ENCODE assay signal across 22 cellular contexts in the genomic region with DNA sequence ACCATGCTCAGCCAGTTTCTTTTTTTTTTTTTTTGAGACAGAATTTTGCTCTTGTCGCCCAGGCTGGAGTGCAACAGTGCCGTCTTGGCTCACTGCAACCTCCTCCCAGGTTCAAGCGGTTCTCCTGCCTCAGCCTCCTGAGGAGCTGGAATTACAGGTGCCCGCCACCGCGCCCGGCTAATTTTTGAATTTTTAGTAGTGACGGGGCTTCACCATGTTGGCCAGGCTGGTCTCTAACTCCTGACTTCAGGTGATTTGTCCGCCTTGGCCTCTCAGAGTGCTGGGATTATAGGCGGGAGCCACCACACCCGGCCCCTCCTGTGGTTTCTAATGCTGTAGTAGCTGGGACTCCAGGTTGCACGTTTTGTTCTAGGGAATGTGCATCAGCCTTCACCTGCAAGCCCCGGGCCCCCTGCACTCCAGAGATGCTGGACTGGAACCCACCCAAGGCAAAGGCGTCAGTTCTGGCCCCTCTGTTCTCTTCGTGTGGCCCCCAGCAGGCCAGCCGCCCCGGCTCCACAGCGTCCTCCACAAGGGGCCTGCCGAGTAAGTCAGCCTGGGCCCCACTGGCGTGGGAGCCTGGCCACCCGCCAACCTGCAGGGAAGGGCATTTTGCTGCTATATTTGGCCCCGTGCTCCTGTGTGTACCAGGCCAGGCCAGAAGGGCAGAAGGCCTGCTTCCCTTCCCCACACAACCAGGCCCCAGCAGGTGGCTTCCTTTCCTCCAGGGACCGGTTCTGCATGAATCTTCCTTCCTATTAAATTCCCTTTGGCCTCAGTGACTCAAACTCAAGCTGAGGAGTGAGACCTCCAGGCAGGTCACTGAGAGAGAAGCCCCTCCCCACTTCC. TPM values are rescaled to one million over a fixed set of nuclear protein-coding genes. Genes with fewer than 3 reads are reported as not detected.
A peak's percentile ranks its signal among the peaks of the same experiment; 100 is the strongest.
DNase-seq lines count a peak whose midpoint lies in the region; ATAC-seq and TF ChIP-seq lines count a peak whose summit lies in the region.
"Had no signal": no experiment of that assay in that cellular context is flagged by ENCODE, and none has a peak within 500 bp of the region (broad histone marks: within the 10 kb centered on the region; RNA-seq: fewer than 3 reads in every experiment).

No MANE protein-coding gene starts in this region.

- intact Hi-C loops in upper lobe of right lung (cut with DNase I): no loop called here

- no peak overlapping the region for H3K27ac Mint-ChIP-seq in activated naive CD8-positive, alpha-beta T cell treated with anti-CD3 and anti-CD28 coated beads, Interleukin-2, amount 50 U/mL, for 24 hours
- no peak overlapping the region for H3K27ac Mint-ChIP-seq in activated naive CD8-positive, alpha-beta T cell treated with anti-CD3 and anti-CD28 coated beads for 36 hours
- H3K27ac Mint-ChIP-seq in endodermal cell: peak overlapping the region; percentile 85
- H3K27ac Mint-ChIP-seq: B cell; memory B cell; natural killer cell treated with Interleukin-12 subunit alpha and Interleukin-12 subunit beta and Interleukin-15 and Interleukin-18, amount 100 ng/mL, for 72 hours had no signal

- H3K27ac ChIP-seq in endodermal cell (ENCODE audit: low read depth, low read length): peak overlapping the region; percentile 8
- no peak overlapping the region for H3K27ac ChIP-seq in upper lobe of right lung
- H3K27ac ChIP-seq in caudate nucleus (ENCODE audit: low read depth, low read length): no peak overlapping the region
- H3K27ac ChIP-seq: skin epidermis had no signal

- WGBS in endodermal cell (ENCODE audit: insufficient coverage in 1 of 2, insufficient read length in 1 of 2), 2 experiments: 80 to 89% methylated on average over 17 to 23 of the region's 23 CpGs

- H3K4me1 ChIP-seq in endodermal cell (ENCODE audit: control insufficient read depth, insufficient read depth, low read length): no peaks in the 10 kb centered on the region
- no peaks in the 10 kb centered on the region for H3K4me1 ChIP-seq in upper lobe of right lung

- H3K36me3 ChIP-seq in endodermal cell (ENCODE audit: control insufficient read depth, insufficient read depth, low read length): no peaks in the 10 kb centered on the region
- no peaks in the 10 kb centered on the region for H3K36me3 ChIP-seq in upper lobe of right lung

- no peak for DNase-seq in activated naive CD8-positive, alpha-beta T cell treated with anti-CD3 and anti-CD28 coated beads, Interleukin-2, amount 50 U/mL, for 24 hours
- DNase-seq in activated naive CD8-positive, alpha-beta T cell treated with anti-CD3 and anti-CD28 coated beads for 36 hours: no peak
- DNase-seq in endodermal cell: peak; percentile 86
- peak; percentile 67 for DNase-seq in iPS-NIHi7 (ENCODE audit: extremely low spot score)
- DNase-seq in upper lobe of right lung: no peak
- no peak for DNase-seq in mesenteric fat pad (ENCODE audit: low spot score)
- DNase-seq in caudate nucleus (lab: John Stamatoyannopoulos, UW): no peak
- no peak for DNase-seq in activated naive CD4-positive, alpha-beta T cell treated with anti-CD3 and anti-CD28 coated beads, Interleukin-2, amount 50 U/mL, for 16 hours
- DNase-seq: 8988T; activated CD8-positive, alpha-beta memory T cell treated with anti-CD3 and anti-CD28 coated beads, Interleukin-2, amount 50 U/mL, for 48 hours; activated gamma-delta T cell; amniotic stem cell; effector memory CD4-positive, alpha-beta T cell; GDM1; stimulated activated CD4-positive, alpha-beta T cell treated with anti-CD3 and anti-CD28 coated beads, Interleukin-4, amount 100 ng/mL, for 1 hour had no signal

- no peak overlapping the region for H3K4me3 Mint-ChIP-seq in activated naive CD8-positive, alpha-beta T cell treated with anti-CD3 and anti-CD28 coated beads, Interleukin-2, amount 50 U/mL, for 24 hours
- no peak overlapping the region for H3K4me3 Mint-ChIP-seq in activated naive CD8-positive, alpha-beta T cell treated with anti-CD3 and anti-CD28 coated beads for 36 hours
- H3K4me3 Mint-ChIP-seq in endodermal cell: no peak overlapping the region
- H3K4me3 Mint-ChIP-seq: B cell; central memory CD8-positive, alpha-beta T cell; memory B cell; natural killer cell treated with Interleukin-12 subunit alpha and Interleukin-12 subunit beta and Interleukin-15 and Interleukin-18, amount 100 ng/mL, for 72 hours had no signal

- H3K9me3 ChIP-seq in endodermal cell (ENCODE audit: control insufficient read depth, low read length) (no peaks in the 10 kb centered on the region), upper lobe of right lung (no peaks in the 10 kb centered on the region)

- no peaks in the 10 kb centered on the region for H3K27me3 Mint-ChIP-seq in activated naive CD8-positive, alpha-beta T cell treated with anti-CD3 and anti-CD28 coated beads, Interleukin-2, amount 50 U/mL, for 24 hours
- H3K27me3 Mint-ChIP-seq in activated naive CD8-positive, alpha-beta T cell treated with anti-CD3 and anti-CD28 coated beads for 36 hours: no peaks in the 10 kb centered on the region
- no peaks in the 10 kb centered on the region for H3K27me3 Mint-ChIP-seq in endodermal cell (ENCODE audit: insufficient read depth)
- H3K27me3 Mint-ChIP-seq: B cell; central memory CD8-positive, alpha-beta T cell; memory B cell; natural killer cell treated with Interleukin-12 subunit alpha and Interleukin-12 subunit beta and Interleukin-15 and Interleukin-18, amount 100 ng/mL, for 72 hours had no signal

- H3K9me3 Mint-ChIP-seq in activated naive CD8-positive, alpha-beta T cell treated with anti-CD3 and anti-CD28 coated beads, Interleukin-2, amount 50 U/mL, for 24 hours: no peaks in the 10 kb centered on the region
- no peaks in the 10 kb centered on the region for H3K9me3 Mint-ChIP-seq in activated naive CD8-positive, alpha-beta T cell treated with anti-CD3 and anti-CD28 coated beads for 36 hours
- H3K9me3 Mint-ChIP-seq in endodermal cell: no peaks in the 10 kb centered on the region
- H3K9me3 Mint-ChIP-seq: central memory CD8-positive, alpha-beta T cell; memory B cell; natural killer cell treated with Interleukin-12 subunit alpha and Interleukin-12 subunit beta and Interleukin-15 and Interleukin-18, amount 100 ng/mL, for 72 hours had no signal

- H3K36me3 Mint-ChIP-seq in activated naive CD8-positive, alpha-beta T cell treated with anti-CD3 and anti-CD28 coated beads, Interleukin-2, amount 50 U/mL, for 24 hours (ENCODE audit: low read depth): no peaks in the 10 kb centered on the region
- H3K36me3 Mint-ChIP-seq in activated naive CD8-positive, alpha-beta T cell treated with anti-CD3 and anti-CD28 coated beads for 36 hours: no peaks in the 10 kb centered on the region
- peaks cover 7% of the 10 kb centered on the region for H3K36me3 Mint-ChIP-seq in endodermal cell (ENCODE audit: low read depth)
- H3K36me3 Mint-ChIP-seq: memory B cell; natural killer cell treated with Interleukin-12 subunit alpha and Interleukin-12 subunit beta and Interleukin-15 and Interleukin-18, amount 100 ng/mL, for 72 hours had no signal

- H3K27me3 ChIP-seq in endodermal cell (ENCODE audit: control insufficient read depth, insufficient read depth, low read length, poor library complexity, severe bottlenecking): no peaks in the 10 kb centered on the region
- no peaks in the 10 kb centered on the region for H3K27me3 ChIP-seq in upper lobe of right lung

- H3K4me3 ChIP-seq in endodermal cell (ENCODE audit: low read length) (no peak overlapping the region), upper lobe of right lung (no peak overlapping the region)
- H3K4me3 ChIP-seq: skin epidermis had no signal

- ATAC-seq in activated naive CD8-positive, alpha-beta T cell treated with anti-CD3 and anti-CD28 coated beads, Interleukin-2, amount 50 U/mL, for 24 hours: peak; percentile 20
- peak; percentile 20 for ATAC-seq in upper lobe of right lung

- no peaks in the 10 kb centered on the region for H3K4me1 Mint-ChIP-seq in activated naive CD8-positive, alpha-beta T cell treated with anti-CD3 and anti-CD28 coated beads, Interleukin-2, amount 50 U/mL, for 24 hours
- H3K4me1 Mint-ChIP-seq in activated naive CD8-positive, alpha-beta T cell treated with anti-CD3 and anti-CD28 coated beads for 36 hours: no peaks in the 10 kb centered on the region
- peaks cover 16% of the 10 kb centered on the region for H3K4me1 Mint-ChIP-seq in endodermal cell
- H3K4me1 Mint-ChIP-seq: central memory CD8-positive, alpha-beta T cell had no signal

- no peak overlapping the region for H3K9ac ChIP-seq in endodermal cell (ENCODE audit: extremely low read depth, low read length, poor library complexity, severe bottlenecking)

- TF ChIP-seq CTCF in endodermal cell (conservative IDR thresholded peaks at IDR 0.05): no peak
- no peak for TF ChIP-seq CTCF in upper lobe of right lung (IDR thresholded peaks at IDR 0.05)

RNA-seq across cellular contexts. Expression of a gene that starts 25.7 kb away (rescaled TPM):
- under 1 TPM; 0.14 to 0.25 TPM for total RNA-seq in activated naive CD8-positive, alpha-beta T cell treated with anti-CD3 and anti-CD28 coated beads for 36 hours
- total RNA-seq in endodermal cell (10 to 100 TPM; 13.0 to 32.3 TPM), upper lobe of right lung (53.5 TPM), mesenteric fat pad (3.9 TPM)
- 5.7 TPM for polyA plus RNA-seq in endodermal cell (2013, experiment 1 of 2)
- 3.7 TPM for polyA plus RNA-seq in endodermal cell (2013, experiment 2 of 2)
- total RNA-seq: H4, MCF 10A had no signal

Comparison
In these comparisons a context has a peak if more than half of its experiments do, and no peak if none do; other contexts are left out.
1. DNase-seq: peak in endodermal cell (single experiment) and iPS-NIHi7 (single experiment); none in activated naive CD8-positive, alpha-beta T cell treated with anti-CD3 and anti-CD28 coated beads, Interleukin-2, amount 50 U/mL, for 24 hours (single experiment), activated naive CD8-positive, alpha-beta T cell treated with anti-CD3 and anti-CD28 coated beads for 36 hours (single experiment), upper lobe of right lung (single experiment), mesenteric fat pad (single experiment), caudate nucleus (0 of 61) and activated naive CD4-positive, alpha-beta T cell treated with anti-CD3 and anti-CD28 coated beads, Interleukin-2, amount 50 U/mL, for 16 hours (single experiment).